Comparison of ENCODE assay signal across 8 cellular contexts in the genomic region with DNA sequence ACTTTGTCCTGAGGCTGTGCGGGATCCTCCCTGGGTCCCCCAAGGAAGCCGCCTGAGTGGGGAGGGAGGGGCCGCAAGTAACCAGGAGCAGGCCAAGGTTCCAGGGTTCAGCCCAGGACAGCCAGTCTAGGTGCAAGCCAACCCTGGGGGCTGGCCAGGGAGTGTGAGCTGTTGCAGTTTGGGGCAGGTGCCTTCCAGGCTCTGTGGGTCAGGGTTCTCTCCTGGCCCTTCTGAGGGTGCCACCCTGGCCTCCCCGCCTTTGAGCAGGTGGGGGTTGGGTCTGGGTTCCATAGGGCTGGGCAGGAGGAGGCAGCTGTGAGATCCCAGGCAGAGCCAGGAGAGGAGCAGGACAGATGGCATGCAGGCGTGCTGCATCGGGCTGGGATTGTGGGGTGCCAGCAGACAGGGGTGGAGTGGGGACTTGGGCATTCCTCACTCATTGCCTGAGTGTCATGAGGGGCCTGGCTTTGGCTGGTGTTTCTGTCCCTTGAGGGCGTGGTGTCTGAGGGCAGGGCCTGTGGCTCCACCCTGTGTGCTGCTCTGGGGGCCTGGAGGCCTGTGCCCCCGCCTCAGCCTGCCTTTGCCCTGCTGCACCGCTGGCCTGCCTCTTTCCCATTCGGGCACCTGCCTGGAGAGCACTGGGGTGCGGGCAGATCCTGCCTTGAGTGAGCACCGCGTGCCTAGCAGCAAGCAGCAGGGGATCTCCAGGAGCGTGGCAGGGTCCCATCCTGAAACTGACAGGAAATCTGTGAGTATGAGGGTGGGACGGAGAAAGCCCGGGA. TPM values are rescaled to one million over a fixed set of nuclear protein-coding genes. Genes with fewer than 3 reads are reported as not detected.
DNase-seq lines count a peak whose midpoint lies in the region; ATAC-seq and FAIRE-seq lines count a peak whose summit lies in the region.

No MANE protein-coding gene starts in this region.

- H3K4me3 ChIP-seq in effector memory CD4-positive, alpha-beta T cell (ENCODE audit: insufficient read depth, low read depth, low read length, poor library complexity, severe bottlenecking), result peak overlapping the region; percentile 39
- peak overlapping the region in 1 of 2 donors; percentile 50 for H3K4me3 ChIP-seq in small intestine (ENCODE audit: low read depth in 1 of 2, low read length in 2 of 2)

- peak overlapping the region; percentile 79 for H3K27ac ChIP-seq in effector memory CD4-positive, alpha-beta T cell (ENCODE audit: insufficient read depth, low read length, poor library complexity, severe bottlenecking)
- peak overlapping the region; percentile 73 to 94 for H3K27ac ChIP-seq in small intestine (ENCODE audit: low read depth in 1 of 2, low read length in 1 of 2)

- no peaks in the 10 kb centered on the region for H3K27me3 Mint-ChIP-seq in activated CD4-positive, alpha-beta T cell treated with anti-CD3 and anti-CD28 coated beads, Interleukin-2, amount 10 ng/mL, durations not matched to agents 7 days and 5 days

- peaks cover 8% of the 10 kb centered on the region for H3K36me3 ChIP-seq in effector memory CD4-positive, alpha-beta T cell (ENCODE audit: control insufficient read depth, insufficient read depth, low read length)
- no peaks in the 10 kb centered on the region for H3K36me3 ChIP-seq in small intestine (ENCODE audit: control insufficient read depth in 2 of 2, insufficient read depth in 2 of 2, low read length in 2 of 2)

- CTCF ChIA-PET in activated CD4-positive, alpha-beta T cell treated with anti-CD3 and anti-CD28 coated beads, Interleukin-2, amount 10 ng/mL, durations not matched to agents 7 days and 5 days (lab: Charles Lee), result interaction anchor here (0.9 to 5.1 kb wide), 6 partner anchors 14 to 128 kb away, joined by 3 to 39 read pairs (median 3); partner anchors contain the start of gene KLF13

- peaks cover 56% of the 10 kb centered on the region for H3K36me3 Mint-ChIP-seq in activated CD4-positive, alpha-beta T cell treated with anti-CD3 and anti-CD28 coated beads, Interleukin-2, amount 10 ng/mL, durations not matched to agents 7 days and 5 days (ENCODE audit: low read depth)

- no peak for FAIRE-seq in small intestine (lab: Jason Lieb, UNC)

- 8 to 41% (median 15%) methylated on average over 15 to 16 of the region's 16 CpGs for WGBS in small intestine, 3 donors

- peak; percentile 11 for ATAC-seq in HG03571 (IDR thresholded peaks at IDR 0.05; ENCODE audit: unreplicated experiment)

- POLR2A ChIA-PET in activated CD4-positive, alpha-beta T cell treated with anti-CD3 and anti-CD28 coated beads, Interleukin-2, amount 10 ng/mL, durations not matched to agents 7 days and 5 days (lab: Charles Lee), result no interaction called here

- peak overlapping the region; percentile 95 for H3K27ac Mint-ChIP-seq in activated CD4-positive, alpha-beta T cell treated with anti-CD3 and anti-CD28 coated beads, Interleukin-2, amount 10 ng/mL, durations not matched to agents 7 days and 5 days

- DNase-seq in activated CD4-positive, alpha-beta T cell treated with anti-CD3 and anti-CD28 coated beads, Interleukin-2, amount 10 ng/mL, durations not matched to agents 7 days and 5 days, result no peak
- DNase-seq in activated CD4-positive, alpha-beta T cell treated with anti-CD3 and anti-CD28 coated beads for 4 hours, result no peak
- DNase-seq in effector memory CD4-positive, alpha-beta T cell, result no peak
- DNase-seq in small intestine (peak; percentile 98), globus pallidus (ENCODE audit: low spot score) (no peak), HK-2 (ENCODE audit: unreplicated experiment) (no peak), HCEC 1CT (no peak)

- H3K4me1 ChIP-seq in effector memory CD4-positive, alpha-beta T cell (ENCODE audit: control insufficient read depth, insufficient read depth, low read length, poor library complexity, severe bottlenecking), result peaks cover 96% of the 10 kb centered on the region
- peaks cover 30 to 38% of the 10 kb centered on the region in 2 donors for H3K4me1 ChIP-seq in small intestine (ENCODE audit: control insufficient read depth in 2 of 2, insufficient read depth in 1 of 2, low read depth in 1 of 2, low read length in 1 of 2)

- H3K27me3 ChIP-seq in effector memory CD4-positive, alpha-beta T cell (replicated peaks; ENCODE audit: control insufficient read depth, insufficient read depth, low read length, poor library complexity, severe bottlenecking), result no peaks in the 10 kb centered on the region
- no peaks in the 10 kb centered on the region for H3K27me3 ChIP-seq in small intestine (ENCODE audit: control insufficient read depth in 2 of 2, insufficient read depth in 2 of 2, low read length in 2 of 2)

- no peaks in the 10 kb centered on the region for H3K9me3 Mint-ChIP-seq in activated CD4-positive, alpha-beta T cell treated with anti-CD3 and anti-CD28 coated beads, Interleukin-2, amount 10 ng/mL, durations not matched to agents 7 days and 5 days

- peaks cover 100% of the 10 kb centered on the region for H3K4me1 Mint-ChIP-seq in activated CD4-positive, alpha-beta T cell treated with anti-CD3 and anti-CD28 coated beads, Interleukin-2, amount 10 ng/mL, durations not matched to agents 7 days and 5 days

- no peaks in the 10 kb centered on the region for H3K9me3 ChIP-seq in effector memory CD4-positive, alpha-beta T cell (ENCODE audit: control insufficient read depth, low read length)
- no peaks in the 10 kb centered on the region for H3K9me3 ChIP-seq in small intestine (ENCODE audit: control insufficient read depth, low read depth)

- peak overlapping the region; percentile 81 for H3K4me3 Mint-ChIP-seq in activated CD4-positive, alpha-beta T cell treated with anti-CD3 and anti-CD28 coated beads, Interleukin-2, amount 10 ng/mL, durations not matched to agents 7 days and 5 days

RNA-seq across cellular contexts. Expression of gene KLF13, which starts 18.4 kb away (rescaled TPM):
- total RNA-seq in activated CD4-positive, alpha-beta T cell treated with anti-CD3 and anti-CD28 coated beads, Interleukin-2, amount 10 ng/mL, durations not matched to agents 7 days and 5 days, result 100 to 1,000 TPM; 235 to 264 TPM
- 10 to 100 TPM; 50.6 to 61.3 (median 51.9) TPM for polyA plus RNA-seq in small intestine
